10 cellular contexts compared by ENCODE assay signal in the genomic region with DNA sequence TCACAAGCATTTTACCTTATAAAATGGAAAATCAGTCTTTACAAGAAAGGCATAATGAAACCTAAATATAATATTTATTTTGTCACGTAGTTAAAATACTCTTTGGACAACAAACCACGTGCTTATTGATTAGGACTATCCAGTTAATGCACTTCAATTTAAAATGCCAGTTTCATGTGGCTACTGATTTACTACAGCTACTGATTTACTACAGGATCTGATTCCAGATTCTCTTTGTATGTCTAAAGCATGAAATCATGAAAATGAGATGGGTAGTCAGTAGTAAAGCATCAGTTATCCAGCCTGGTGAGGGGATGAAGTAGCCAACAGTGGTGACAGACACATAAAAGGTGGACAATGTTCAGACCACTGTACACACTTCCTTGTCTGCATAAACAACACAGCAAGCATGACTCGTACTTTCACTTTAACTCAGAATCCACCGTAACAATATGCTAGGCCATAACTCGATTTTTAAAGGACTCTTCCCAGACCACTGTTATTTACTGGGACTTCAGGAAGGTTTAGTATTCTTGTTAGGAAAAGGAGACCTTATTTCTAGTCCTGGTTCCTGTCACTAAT. TPM values are rescaled to one million over a fixed set of nuclear protein-coding genes. Genes with fewer than 3 reads are reported as not detected.
DNase-seq lines count a peak whose midpoint lies in the region; ATAC-seq, FAIRE-seq and TF ChIP-seq lines count a peak whose summit lies in the region.
"Had no signal": no experiment of that assay in that cellular context is flagged by ENCODE, and none has a peak within 500 bp of the region (broad histone marks: within the 10 kb centered on the region; RNA-seq: fewer than 3 reads in every experiment).

No MANE protein-coding gene starts in this region.

- H3K4me2 ChIP-seq in astrocyte (ENCODE audit: low read length): peak overlapping the region; percentile 83

- DNase-seq in astrocyte (ENCODE audit: low read depth) (peak; percentile 25), neural crest cell (ENCODE audit: low read depth, low spot score) (no peak), NCI-H2107 treated with DMSO at 0.1 percent for 48 hours (lab: John Stamatoyannopoulos, UW; ENCODE audit: unreplicated experiment) (no peak), NCI-H1105 (lab: John Stamatoyannopoulos, UW) (no peak)
- DNase-seq in stimulated activated naive CD4-positive, alpha-beta T cell treated with Interleukin-2 at 50 U/mL for 16 hours (lab: John Stamatoyannopoulos, UW): no peak
- DNase-seq: NCI-H2171 treated with DMSO at 0.1 percent for 48 hours had no signal

- H3K4me3 Mint-ChIP-seq in astrocyte (ENCODE audit: unreplicated experiment) (no peak overlapping the region), neural crest cell (no peak overlapping the region)

- peaks cover 19% of the 10 kb centered on the region for H3K36me3 ChIP-seq in astrocyte (ENCODE audit: insufficient read depth, low read length)

- no peak for FAIRE-seq in astrocyte (lab: Jason Lieb, UNC)

- H3K4me3 ChIP-seq in astrocyte (ENCODE audit: insufficient read depth, low read depth, low read length): peak overlapping the region; percentile 43
- H3K4me3 ChIP-seq: suprapubic skin had no signal

- peak overlapping the region; percentile 63 for H2AFZ ChIP-seq in astrocyte (ENCODE audit: low read depth, low read length)

- peaks cover 3% of the 10 kb centered on the region for H3K4me1 ChIP-seq in astrocyte (ENCODE audit: insufficient read depth, low read length)
- H3K4me1 ChIP-seq: suprapubic skin had no signal

- H3K27me3 Mint-ChIP-seq in astrocyte (ENCODE audit: low read depth, unreplicated experiment) (no peaks in the 10 kb centered on the region), neural crest cell (ENCODE audit: low read depth) (no peaks in the 10 kb centered on the region)

- H3K9me3 Mint-ChIP-seq in astrocyte (ENCODE audit: unreplicated experiment) (no peaks in the 10 kb centered on the region), neural crest cell (no peaks in the 10 kb centered on the region)

- peak overlapping the region; percentile 27 for H3K27ac ChIP-seq in astrocyte (ENCODE audit: low read depth, low read length)
- H3K27ac ChIP-seq: suprapubic skin had no signal

- no peaks in the 10 kb centered on the region for H3K27me3 ChIP-seq in astrocyte (ENCODE audit: insufficient read depth, low read length)
- H3K27me3 ChIP-seq: suprapubic skin had no signal

- H4K20me1 ChIP-seq in astrocyte (ENCODE audit: insufficient read depth, low read length): no peaks in the 10 kb centered on the region

- ATAC-seq in GM18858 (IDR thresholded peaks at IDR 0.05; ENCODE audit: unreplicated experiment): peak; percentile 63
- ATAC-seq in HG03039 (IDR thresholded peaks at IDR 0.05; ENCODE audit: unreplicated experiment): peak; percentile 58
- ATAC-seq in GM21390 (IDR thresholded peaks at IDR 0.05; ENCODE audit: unreplicated experiment): no peak

- H3K4me1 Mint-ChIP-seq in astrocyte (ENCODE audit: low read depth, unreplicated experiment) (peaks cover 20% of the 10 kb centered on the region), neural crest cell (no peaks in the 10 kb centered on the region)

- H3K79me2 ChIP-seq in astrocyte (ENCODE audit: insufficient read depth, low read length): no peaks in the 10 kb centered on the region

- peak overlapping the region; percentile 53 for H3K9ac ChIP-seq in astrocyte (ENCODE audit: low read length)

- no peaks in the 10 kb centered on the region for H3K9me3 ChIP-seq in astrocyte (ENCODE audit: insufficient read depth, low read depth, low read length)
- H3K9me3 ChIP-seq: suprapubic skin had no signal

- peaks cover 9% of the 10 kb centered on the region for H3K36me3 Mint-ChIP-seq in astrocyte (ENCODE audit: low read depth, unreplicated experiment)
- H3K36me3 Mint-ChIP-seq in neural crest cell (ENCODE audit: low read depth): peaks cover 15% of the 10 kb centered on the region

- no peak for TF ChIP-seq CTCF in astrocyte (IDR thresholded peaks at IDR 0.05; ENCODE audit: insufficient read depth, low read depth, low read length)
- TF ChIP-seq CTCF in neural crest cell (conservative IDR thresholded peaks at IDR 0.05): no peak

- peak overlapping the region; percentile 19 for H3K27ac Mint-ChIP-seq in astrocyte (ENCODE audit: unreplicated experiment)
- H3K27ac Mint-ChIP-seq in neural crest cell (ENCODE audit: unreplicated experiment): peak overlapping the region; percentile 43

RNA-seq across cellular contexts. Expression of gene ACAA2, which starts 24.9 kb away (rescaled TPM):
- 66.4 and 75.8 TPM in 2 replicates for total RNA-seq in astrocyte
- total RNA-seq in neural crest cell: 67.5 and 73.0 TPM in 2 replicates
